Comparison of ENCODE assay signal across 16 cellular contexts in genomic region chr1:235298772-235299513, GRCh38. TPM values are rescaled to one million over a fixed set of nuclear protein-coding genes. Genes with fewer than 3 reads are reported as not detected.
DNase-seq lines count a peak whose midpoint lies in the region; ATAC-seq lines count a peak whose summit lies in the region.
"Had no signal": no experiment of that assay in that cellular context is flagged by ENCODE, and none has a peak within 500 bp of the region (broad histone marks: within the 10 kb centered on the region; RNA-seq: fewer than 3 reads in every experiment).

No MANE protein-coding gene starts in this region.

- H3K27ac Mint-ChIP-seq in activated CD4-positive, alpha-beta T cell treated with anti-CD3 and anti-CD28 coated beads, Interleukin-2, amount 10 ng/mL, durations not matched to agents 24 days and 14 days: peak overlapping the region; percentile 54
- peak overlapping the region; percentile 60 for H3K27ac Mint-ChIP-seq in activated T-helper 2 cell treated with anti-CD3 and anti-CD28 coated beads, Interferon-gamma antibody, Interleukin-2, Interleukin-4, amounts not matched to agents 10 μg/mL and 5 μg/mL and 100 μg/mL, durations not matched to agents 14 hours and 24 hours and 36 hours
- peak overlapping the region; percentile 74 to 92 (median 86) for H3K27ac Mint-ChIP-seq in naive thymus-derived CD8-positive, alpha-beta T cell

- H3K36me3 Mint-ChIP-seq in activated CD4-positive, alpha-beta T cell treated with anti-CD3 and anti-CD28 coated beads, Interleukin-2, amount 10 ng/mL, durations not matched to agents 24 days and 14 days (ENCODE audit: low read depth): peaks cover 5% of the 10 kb centered on the region
- H3K36me3 Mint-ChIP-seq in activated T-helper 2 cell treated with anti-CD3 and anti-CD28 coated beads, Interferon-gamma antibody, Interleukin-2, Interleukin-4, amounts not matched to agents 10 μg/mL and 5 μg/mL and 100 μg/mL, durations not matched to agents 14 hours and 24 hours and 36 hours (ENCODE audit: low read depth): peaks cover 14% of the 10 kb centered on the region
- H3K36me3 Mint-ChIP-seq in naive thymus-derived CD8-positive, alpha-beta T cell: peaks cover 0 to 5% (median 0%) of the 10 kb centered on the region in 3 donors

- peaks cover 42% of the 10 kb centered on the region for H3K4me1 Mint-ChIP-seq in activated CD4-positive, alpha-beta T cell treated with anti-CD3 and anti-CD28 coated beads, Interleukin-2, amount 10 ng/mL, durations not matched to agents 24 days and 14 days
- H3K4me1 Mint-ChIP-seq in activated T-helper 2 cell treated with anti-CD3 and anti-CD28 coated beads, Interferon-gamma antibody, Interleukin-2, Interleukin-4, amounts not matched to agents 10 μg/mL and 5 μg/mL and 100 μg/mL, durations not matched to agents 14 hours and 24 hours and 36 hours (ENCODE audit: low read depth): peaks cover 33% of the 10 kb centered on the region
- H3K4me1 Mint-ChIP-seq in naive thymus-derived CD8-positive, alpha-beta T cell: peaks cover 24 to 80% (median 69%) of the 10 kb centered on the region in 4 donors

- H3K9me3 Mint-ChIP-seq in activated CD4-positive, alpha-beta T cell treated with anti-CD3 and anti-CD28 coated beads, Interleukin-2, amount 10 ng/mL, durations not matched to agents 24 days and 14 days: peaks cover 4% of the 10 kb centered on the region
- H3K9me3 Mint-ChIP-seq in activated T-helper 2 cell treated with anti-CD3 and anti-CD28 coated beads, Interferon-gamma antibody, Interleukin-2, Interleukin-4, amounts not matched to agents 10 μg/mL and 5 μg/mL and 100 μg/mL, durations not matched to agents 14 hours and 24 hours and 36 hours: peaks cover 4% of the 10 kb centered on the region
- peaks cover 0 to 6% (median 0%) of the 10 kb centered on the region in 9 donors for H3K9me3 Mint-ChIP-seq in naive thymus-derived CD8-positive, alpha-beta T cell

- no peaks in the 10 kb centered on the region for H3K27me3 Mint-ChIP-seq in activated CD4-positive, alpha-beta T cell treated with anti-CD3 and anti-CD28 coated beads, Interleukin-2, amount 10 ng/mL, durations not matched to agents 24 days and 14 days
- no peaks in the 10 kb centered on the region for H3K27me3 Mint-ChIP-seq in activated T-helper 2 cell treated with anti-CD3 and anti-CD28 coated beads, Interferon-gamma antibody, Interleukin-2, Interleukin-4, amounts not matched to agents 10 μg/mL and 5 μg/mL and 100 μg/mL, durations not matched to agents 14 hours and 24 hours and 36 hours (ENCODE audit: low read depth)
- no peaks in the 10 kb centered on the region for H3K27me3 Mint-ChIP-seq in naive thymus-derived CD8-positive, alpha-beta T cell

- DNase-seq in activated CD4-positive, alpha-beta T cell treated with anti-CD3 and anti-CD28 coated beads, Interleukin-2, amount 10 ng/mL, durations not matched to agents 24 days and 14 days: no peak
- DNase-seq in activated CD4-positive, alpha-beta T cell treated with anti-CD3 and anti-CD28 coated beads, Interleukin-2, amount 50 U/mL, for 48 hours: no peak
- DNase-seq in H4 (ENCODE audit: low spot score) (peak; percentile 9), NOMO-1 treated with dmso at 0.1 percent for 144 hours (lab: John Stamatoyannopoulos, UW; ENCODE audit: unreplicated experiment) (no peak)
- DNase-seq in activated T-helper 2 cell treated with anti-CD3 and anti-CD28 coated beads, Interferon-gamma antibody, Interleukin-2, Interleukin-4, amounts not matched to agents 10 μg/mL and 5 μg/mL and 100 μg/mL, durations not matched to agents 14 hours and 24 hours and 36 hours (ENCODE audit: low spot score): no peak
- DNase-seq in naive thymus-derived CD8-positive, alpha-beta T cell: no peak
- no peak for DNase-seq in stimulated activated CD4-positive, alpha-beta T cell treated with anti-CD3 and anti-CD28 coated beads, Interleukin-1b, Interleukin-23, amount 100 ng/mL, for 48 hours
- DNase-seq: activated CD8-positive, alpha-beta memory T cell treated with anti-CD3 and anti-CD28 coated beads for 24 hours; central memory CD4-positive, alpha-beta T cell; foreskin keratinocyte; MV-4-11; NCI-H2171; retina; SIG-M5 had no signal

- ATAC-seq in naive thymus-derived CD8-positive, alpha-beta T cell: peak in 1 of 2 donors; percentile 26
- ATAC-seq in HG02840 (IDR thresholded peaks at IDR 0.05; ENCODE audit: low FRiP score, unreplicated experiment): no peak
- ATAC-seq: foreskin keratinocyte had no signal

- POLR2A ChIA-PET in naive thymus-derived CD8-positive, alpha-beta T cell (lab: Charles Lee): interaction anchor here (0.6 to 1.3 kb wide), 3 partner anchors 10 to 134 kb away, joined by 3 read pairs; no protein-coding TSS in a partner anchor

- intact Hi-C loops in activated CD4-positive, alpha-beta T cell treated with anti-CD3 and anti-CD28 coated beads, Interleukin-2, amount 10 ng/mL, durations not matched to agents 24 days and 14 days (cut with micrococcal nuclease): loop anchor here (2.0 to 5.0 kb wide), 2 partner anchors 18 to 42 kb away; no protein-coding TSS in a partner anchor
- intact Hi-C loops in activated T-helper 2 cell treated with anti-CD3 and anti-CD28 coated beads, Interferon-gamma antibody, Interleukin-2, Interleukin-4, amounts not matched to agents 10 μg/mL and 5 μg/mL and 100 μg/mL, durations not matched to agents 14 hours and 24 hours and 36 hours (cut with micrococcal nuclease): no loop called here

- peak overlapping the region; percentile 48 for H3K4me3 Mint-ChIP-seq in activated CD4-positive, alpha-beta T cell treated with anti-CD3 and anti-CD28 coated beads, Interleukin-2, amount 10 ng/mL, durations not matched to agents 24 days and 14 days
- H3K4me3 Mint-ChIP-seq in activated T-helper 2 cell treated with anti-CD3 and anti-CD28 coated beads, Interferon-gamma antibody, Interleukin-2, Interleukin-4, amounts not matched to agents 10 μg/mL and 5 μg/mL and 100 μg/mL, durations not matched to agents 14 hours and 24 hours and 36 hours (ENCODE audit: low read depth): no peak overlapping the region
- H3K4me3 Mint-ChIP-seq in naive thymus-derived CD8-positive, alpha-beta T cell: peak overlapping the region in 9 of 10 donors; percentile 24 to 76 (median 61)
- H3K4me3 Mint-ChIP-seq: neural crest cell had no signal

RNA-seq across cellular contexts. Expression of gene ARID4B, which starts 29.0 kb away (rescaled TPM):
- total RNA-seq in activated CD4-positive, alpha-beta T cell treated with anti-CD3 and anti-CD28 coated beads, Interleukin-2, amount 10 ng/mL, durations not matched to agents 24 days and 14 days: 50.8 and 50.9 TPM in 2 replicates
- total RNA-seq in H4 (2014; rRNA removed; shearing (Covaris generic)): 9.5 and 10.0 TPM in 2 replicates
- 49.6 and 55.3 TPM in 2 replicates for total RNA-seq in activated T-helper 2 cell treated with anti-CD3 and anti-CD28 coated beads, Interferon-gamma antibody, Interleukin-2, Interleukin-4, amounts not matched to agents 10 μg/mL and 5 μg/mL and 100 μg/mL, durations not matched to agents 14 hours and 24 hours and 36 hours
- 100 to 1,000 TPM in 1 of 2 experiments, 10 to 100 TPM in 1; 92.2 to 105 TPM for total RNA-seq in naive thymus-derived CD8-positive, alpha-beta T cell
- 10 to 100 TPM; 37.4 to 58.0 (median 52.8) TPM for polyA plus RNA-seq in naive thymus-derived CD8-positive, alpha-beta T cell

RNA-seq across cellular contexts. Expression of gene GGPS1, which starts 29.4 kb away (rescaled TPM):
- 30.8 and 33.9 TPM in 2 replicates for total RNA-seq in activated CD4-positive, alpha-beta T cell treated with anti-CD3 and anti-CD28 coated beads, Interleukin-2, amount 10 ng/mL, durations not matched to agents 24 days and 14 days
- total RNA-seq in H4 (2014; rRNA removed; shearing (Covaris generic)): 28.3 and 46.0 TPM in 2 replicates
- 30.4 and 33.7 TPM in 2 replicates for total RNA-seq in activated T-helper 2 cell treated with anti-CD3 and anti-CD28 coated beads, Interferon-gamma antibody, Interleukin-2, Interleukin-4, amounts not matched to agents 10 μg/mL and 5 μg/mL and 100 μg/mL, durations not matched to agents 14 hours and 24 hours and 36 hours
- total RNA-seq in naive thymus-derived CD8-positive, alpha-beta T cell: 10 to 100 TPM; 55.1 to 55.3 TPM
- polyA plus RNA-seq in naive thymus-derived CD8-positive, alpha-beta T cell: 10 to 100 TPM; 43.7 to 69.4 (median 57.3) TPM
